14 cellular contexts compared by ENCODE assay signal in genomic region chr3:86794336-86795065, GRCh38.
A peak's percentile ranks its signal among the peaks of the same experiment; 100 is the strongest.
DNase-seq lines count a peak whose midpoint lies in the region; ATAC-seq, FAIRE-seq and TF ChIP-seq lines count a peak whose summit lies in the region.
"Had no signal": no experiment of that assay in that cellular context is flagged by ENCODE, and none has a peak within 500 bp of the region (broad histone marks: within the 10 kb centered on the region; RNA-seq: fewer than 3 reads in every experiment).

No MANE protein-coding gene starts in this region.

- H3K9ac ChIP-seq in astrocyte (ENCODE audit: low read length), result peak overlapping the region; percentile 79
- H3K9ac ChIP-seq in keratinocyte (ENCODE audit: control insufficient read depth, extremely low read depth, insufficient read depth, low read length), result no peak overlapping the region
- peak overlapping the region in 2 of 3 donors; percentile 20 to 34 for H3K9ac ChIP-seq in skeletal muscle tissue (ENCODE audit: low read depth in 1 of 3, low read length in 3 of 3)

- no peaks in the 10 kb centered on the region for H3F3A ChIP-seq in GM23338 (replicated peaks; ENCODE audit: low read depth)

- H3K4me3 ChIP-seq in GM23338 (no peak overlapping the region), astrocyte (ENCODE audit: insufficient read depth, low read depth, low read length) (no peak overlapping the region), keratinocyte (ENCODE audit: control insufficient read depth in 2 of 3, extremely low read depth in 1 of 3, insufficient read depth in 2 of 3, low read depth in 1 of 3, low read length in 3 of 3) (no peak overlapping the region), skeletal muscle tissue (ENCODE audit: low read length in 3 of 3) (peak overlapping the region in 1 of 3 donors; percentile 43)

- no peaks in the 10 kb centered on the region for H3K9me3 Mint-ChIP-seq in GM23338
- no peaks in the 10 kb centered on the region for H3K9me3 Mint-ChIP-seq in astrocyte (ENCODE audit: unreplicated experiment)

- H3K9me1 ChIP-seq in keratinocyte (ENCODE audit: control insufficient read depth, extremely low read depth, insufficient read depth, low read length), result no peaks in the 10 kb centered on the region

- peaks cover 10% of the 10 kb centered on the region for H3K4me1 ChIP-seq in GM23338 (ENCODE audit: insufficient read depth)
- peaks cover 17% of the 10 kb centered on the region for H3K4me1 ChIP-seq in astrocyte (ENCODE audit: insufficient read depth, low read length)
- H3K4me1 ChIP-seq in keratinocyte (ENCODE audit: control insufficient read depth, extremely low read depth, insufficient read depth, low read length), result peaks cover 10% of the 10 kb centered on the region
- H3K4me1 ChIP-seq in skeletal muscle tissue (ENCODE audit: control insufficient read depth in 3 of 3, insufficient read depth in 3 of 3, low read length in 3 of 3), result no peaks in the 10 kb centered on the region

- H3K9me3 ChIP-seq in astrocyte (ENCODE audit: insufficient read depth, low read depth, low read length) (no peaks in the 10 kb centered on the region), keratinocyte (ENCODE audit: control insufficient read depth, low read depth, low read length) (no peaks in the 10 kb centered on the region), skeletal muscle tissue (ENCODE audit: control insufficient read depth in 3 of 3, low read length in 3 of 3) (no peaks in the 10 kb centered on the region)

- H3K9me2 ChIP-seq in GM23338 (ENCODE audit: insufficient read depth), result no peaks in the 10 kb centered on the region

- no peak overlapping the region for H2AFZ ChIP-seq in GM23338
- no peak overlapping the region for H2AFZ ChIP-seq in astrocyte (ENCODE audit: low read depth, low read length)
- H2AFZ ChIP-seq in keratinocyte (ENCODE audit: control insufficient read depth, low read length), result peak overlapping the region; percentile 8

- TF ChIP-seq CTCF in GM23338 (conservative IDR thresholded peaks at IDR 0.05; ENCODE audit: low read depth in 2 of 2) (no peak), astrocyte (IDR thresholded peaks at IDR 0.05; ENCODE audit: insufficient read depth, low read depth, low read length) (no peak), keratinocyte (optimal IDR thresholded peaks at IDR 0.05 in 1 of 3, IDR thresholded peaks at IDR 0.05 in 1 of 3, conservative IDR thresholded peaks at IDR 0.05 in 1 of 3; ENCODE audit: extremely low read depth in 1 of 3, insufficient read depth in 2 of 3, low read length in 3 of 3) (no peak)

- peak; percentile 5 for DNase-seq in GM23338 (ENCODE audit: low spot score)
- DNase-seq in astrocyte (ENCODE audit: low read depth), result peak; percentile 25
- no peak for DNase-seq in keratinocyte (ENCODE audit: low read depth, low spot score)
- DNase-seq in NCI-H2081 treated with DMSO at 0.1 percent for 48 hours (lab: John Stamatoyannopoulos, UW), result no peak
- DNase-seq in COLO829 (ENCODE audit: low spot score), result no peak
- DNase-seq in NCI-H524 treated with DMSO at 0.1 percent for 48 hours (lab: John Stamatoyannopoulos, UW), result no peak
- no peak for DNase-seq in NCI-H2171 treated with DMSO at 0.1 percent for 48 hours (lab: John Stamatoyannopoulos, UW)
- DNase-seq: activated CD4-positive, alpha-beta T cell treated with anti-CD3 and anti-CD28 coated beads for 1 hour; CD8-positive, alpha-beta memory T cell; effector CD8-positive, alpha-beta T cell; NCI-H2171; RPMI8226; stimulated activated CD4-positive, alpha-beta T cell treated with anti-CD3 and anti-CD28 coated beads, Interleukin-12 subunit alpha, Interleukin-12 subunit beta, amount 100 ng/mL, for 4 hours had no signal

- peak; percentile 26 for FAIRE-seq in astrocyte (lab: Jason Lieb, UNC)
- no peak for FAIRE-seq in keratinocyte (lab: Jason Lieb, UNC)

- H3K4me3 Mint-ChIP-seq in GM23338 (no peak overlapping the region), astrocyte (ENCODE audit: unreplicated experiment) (no peak overlapping the region)
- H3K4me3 Mint-ChIP-seq: CD8-positive, alpha-beta memory T cell had no signal

- H3K4me2 ChIP-seq in GM23338 (no peak overlapping the region), astrocyte (ENCODE audit: low read length) (peak overlapping the region; percentile 61), keratinocyte (ENCODE audit: control insufficient read depth, extremely low read depth, insufficient read depth, low read depth, low read length) (no peak overlapping the region)

- H3K79me2 ChIP-seq in GM23338 (replicated peaks; ENCODE audit: insufficient read depth) (no peaks in the 10 kb centered on the region), astrocyte (ENCODE audit: insufficient read depth, low read length) (no peaks in the 10 kb centered on the region), keratinocyte (ENCODE audit: control insufficient read depth, insufficient read depth, low read length) (no peaks in the 10 kb centered on the region)

- peaks cover 10% of the 10 kb centered on the region; the same call in 2 of the 3 replicates for H3K4me1 Mint-ChIP-seq in GM23338
- H3K4me1 Mint-ChIP-seq in astrocyte (ENCODE audit: low read depth, unreplicated experiment), result peaks cover 31% of the 10 kb centered on the region
- H3K4me1 Mint-ChIP-seq: CD8-positive, alpha-beta memory T cell had no signal

- H3K27ac ChIP-seq in GM23338 (ENCODE audit: low read depth), result peak overlapping the region; percentile 16; the same call in 1 of the 2 replicates
- H3K27ac ChIP-seq in astrocyte (ENCODE audit: low read depth, low read length), result peak overlapping the region; percentile 96
- no peak overlapping the region for H3K27ac ChIP-seq in keratinocyte (ENCODE audit: control insufficient read depth, insufficient read depth, low read length)
- H3K27ac ChIP-seq in skeletal muscle tissue (ENCODE audit: low read depth, low read length), result peak overlapping the region; percentile 66

- H3K36me3 Mint-ChIP-seq in GM23338 (ENCODE audit: low read depth) (no peaks in the 10 kb centered on the region), astrocyte (ENCODE audit: low read depth, unreplicated experiment) (no peaks in the 10 kb centered on the region)
- H3K36me3 Mint-ChIP-seq: CD8-positive, alpha-beta memory T cell had no signal

- H3K27me3 Mint-ChIP-seq in GM23338 (ENCODE audit: insufficient read depth, low read depth, poor library complexity), result no peaks in the 10 kb centered on the region
- no peaks in the 10 kb centered on the region for H3K27me3 Mint-ChIP-seq in astrocyte (ENCODE audit: low read depth, unreplicated experiment)
- H3K27me3 Mint-ChIP-seq: CD8-positive, alpha-beta memory T cell had no signal

- ATAC-seq in GM23338, result peak; percentile 50

- H3K27ac Mint-ChIP-seq in GM23338, result peak overlapping the region; percentile 76
- peak overlapping the region; percentile 99 for H3K27ac Mint-ChIP-seq in astrocyte (ENCODE audit: unreplicated experiment)
- H3K27ac Mint-ChIP-seq: CD8-positive, alpha-beta memory T cell had no signal

- H4K20me1 ChIP-seq in GM23338 (replicated peaks; ENCODE audit: insufficient read depth) (no peaks in the 10 kb centered on the region), astrocyte (ENCODE audit: insufficient read depth, low read length) (no peaks in the 10 kb centered on the region), keratinocyte (ENCODE audit: control insufficient read depth, extremely low read depth, insufficient read depth, low read length) (no peaks in the 10 kb centered on the region)

- dilution Hi-C loops in keratinocyte (cut with MboI; ENCODE audit: extremely low pct_ligation_motif_present, low sequenced_read_pairs), result no loop called here

- H3K36me3 ChIP-seq in GM23338 (ENCODE audit: insufficient read depth), result no peaks in the 10 kb centered on the region
- no peaks in the 10 kb centered on the region for H3K36me3 ChIP-seq in astrocyte (ENCODE audit: insufficient read depth, low read length)
- H3K36me3 ChIP-seq in keratinocyte (ENCODE audit: control insufficient read depth in 2 of 2, extremely low read depth in 1 of 2, insufficient read depth in 2 of 2, low read length in 2 of 2), result no peaks in the 10 kb centered on the region
- H3K36me3 ChIP-seq in skeletal muscle tissue (ENCODE audit: control insufficient read depth in 3 of 3, insufficient read depth in 3 of 3, low read length in 3 of 3), result no peaks in the 10 kb centered on the region

- H3K27me3 ChIP-seq in GM23338 (ENCODE audit: insufficient read depth) (no peaks in the 10 kb centered on the region), astrocyte (ENCODE audit: insufficient read depth, low read length) (no peaks in the 10 kb centered on the region), keratinocyte (ENCODE audit: control insufficient read depth, extremely low read depth, insufficient read depth, low read length) (no peaks in the 10 kb centered on the region), skeletal muscle tissue (ENCODE audit: control insufficient read depth in 3 of 3, insufficient read depth in 3 of 3, low read length in 3 of 3) (no peaks in the 10 kb centered on the region)

TF ChIP-seq in GM23338, 12 proteins besides CTCF, POLR2A, EP300 and RAD21 (continues in another document):
- TF ChIP-seq REST (IDR thresholded peaks at IDR 0.05; ENCODE audit: unreplicated experiment) (no peak), NANOG (IDR thresholded peaks at IDR 0.05; ENCODE audit: borderline replicate concordance) (no peak)

Comparison
In these comparisons a context has a peak if more than half of its experiments do, and no peak if none do; other contexts are left out.
1. DNase-seq: peak in GM23338 (single experiment) and astrocyte (single experiment); none in keratinocyte (single experiment), NCI-H2081 treated with DMSO at 0.1 percent for 48 hours (single experiment), COLO829 (single experiment), NCI-H524 treated with DMSO at 0.1 percent for 48 hours (single experiment) and NCI-H2171 treated with DMSO at 0.1 percent for 48 hours (single experiment).